ENCODE assay signal across 16 cellular contexts in genomic region chr2:71702071-71702970, GRCh38.
DNase-seq lines count a peak whose midpoint lies in the region; TF ChIP-seq lines count a peak whose summit lies in the region.
"Had no signal": no experiment of that assay in that cellular context is flagged by ENCODE, and none has a peak within 500 bp of the region (broad histone marks: within the 10 kb centered on the region; RNA-seq: fewer than 3 reads in every experiment).

No MANE protein-coding gene starts in this region.

- peaks cover 7 to 63% of the 10 kb centered on the region in 2 donors for H3K4me1 ChIP-seq in ascending aorta
- H3K4me1 ChIP-seq in skeletal muscle tissue (ENCODE audit: control insufficient read depth in 3 of 3, insufficient read depth in 3 of 3, low read length in 3 of 3), result peaks cover 69 to 80% (median 78%) of the 10 kb centered on the region in 3 donors

- peak; percentile 53 for DNase-seq in activated effector memory CD4-positive, alpha-beta T cell treated with anti-CD3 and anti-CD28 coated beads, Interleukin-2, amount 50 U/mL, for 16 hours
- no peak for DNase-seq in activated effector memory CD4-positive, alpha-beta T cell treated with Interleukin-2 at 50 U/mL for 16 hours
- peak in 1 of 2 donors; percentile 55 for DNase-seq in ascending aorta (ENCODE audit: low spot score in 2 of 2)
- DNase-seq in DMS79 treated with DMSO at 0.1 percent for 48 hours (lab: John Stamatoyannopoulos, UW), result no peak
- no peak for DNase-seq in RWPE1 (ENCODE audit: low spot score)
- no peak for DNase-seq in activated CD4-positive, alpha-beta T cell treated with anti-CD3 and anti-CD28 coated beads for 48 hours
- DNase-seq: DMS 273 treated with DMSO at 0.1 percent for 48 hours, H7, Kasumi-1, NCI-H1105 treated with DMSO at 0.1 percent for 48 hours, NCI-H187, NCI-H748 treated with DMSO at 0.1 percent for 48 hours had no signal

- peaks cover 53% of the 10 kb centered on the region for H3K27me3 Mint-ChIP-seq in nephron (ENCODE audit: low read depth)

- H3K36me3 Mint-ChIP-seq in nephron (ENCODE audit: low read depth), result no peaks in the 10 kb centered on the region

- H3K36me3 ChIP-seq in ascending aorta (no peaks in the 10 kb centered on the region), skeletal muscle tissue (ENCODE audit: control insufficient read depth in 3 of 3, insufficient read depth in 3 of 3, low read length in 3 of 3) (no peaks in the 10 kb centered on the region)
- H3K36me3 ChIP-seq: BLaER1 had no signal

- TF ChIP-seq CTCF in ascending aorta (IDR thresholded peaks at IDR 0.05) (no peak), nephron (IDR thresholded peaks at IDR 0.05; ENCODE audit: unreplicated experiment in 3 of 3) (no peak), RWPE1 (conservative IDR thresholded peaks at IDR 0.05; ENCODE audit: low read depth) (no peak)

- no peak overlapping the region for H3K4me3 Mint-ChIP-seq in nephron

- H3K27me3 ChIP-seq in ascending aorta, result no peaks in the 10 kb centered on the region
- H3K27me3 ChIP-seq in skeletal muscle tissue (ENCODE audit: control insufficient read depth in 3 of 3, insufficient read depth in 3 of 3, low read length in 3 of 3), result no peaks in the 10 kb centered on the region
- H3K27me3 ChIP-seq: BLaER1 had no signal

- POLR2A ChIA-PET in RWPE1 (lab: Yijun Ruan, JAX; ENCODE audit: low non-redundant PET), result no interaction called here

- H3K27ac ChIP-seq in ascending aorta (peak overlapping the region; percentile 71 to 80), skeletal muscle tissue (ENCODE audit: low read depth, low read length) (no peak overlapping the region), RWPE1 (no peak overlapping the region)
- H3K27ac ChIP-seq: 22Rv1, BLaER1 had no signal

- peaks cover 2% of the 10 kb centered on the region for H3K9me3 Mint-ChIP-seq in nephron

- peaks cover 26% of the 10 kb centered on the region for H3K4me1 Mint-ChIP-seq in nephron

- no peak overlapping the region for H3K4me3 ChIP-seq in ascending aorta
- H3K4me3 ChIP-seq in skeletal muscle tissue (ENCODE audit: low read length in 3 of 3), result peak overlapping the region in 1 of 3 donors; percentile 13
- H3K4me3 ChIP-seq: BLaER1 had no signal

- peak overlapping the region in 2 of 3 experiments; percentile 62 to 80 for H3K27ac Mint-ChIP-seq in nephron

- H3K9me3 ChIP-seq in ascending aorta, result no peaks in the 10 kb centered on the region
- H3K9me3 ChIP-seq in skeletal muscle tissue (ENCODE audit: control insufficient read depth in 3 of 3, low read length in 3 of 3), result no peaks in the 10 kb centered on the region
- H3K9me3 ChIP-seq: BLaER1 had no signal

- CTCF ChIA-PET in RWPE1 (lab: Yijun Ruan, JAX), result interaction anchor here (0.7 kb wide), 1 partner anchor 80 kb away, joined by 4 read pairs; no protein-coding TSS in a partner anchor

- intact Hi-C loops in ascending aorta (cut with DNase I), result loop anchor here (5.0 kb wide), 2 partner anchors 55 to 440 kb away; no protein-coding TSS in a partner anchor

- H3K9ac ChIP-seq in skeletal muscle tissue (ENCODE audit: low read depth in 1 of 3, low read length in 3 of 3), result peak overlapping the region in 2 of 3 donors; percentile 54 to 57
- H3K9ac ChIP-seq: BLaER1 had no signal

Comparison
In these comparisons a context has a peak if more than half of its experiments do, and no peak if none do; other contexts are left out.
1. H3K27ac ChIP-seq: peak in ascending aorta (2 of 2); none in skeletal muscle tissue (single experiment) and RWPE1 (single experiment).